1 cellular context compared by ENCODE assay signal in the genomic region with DNA sequence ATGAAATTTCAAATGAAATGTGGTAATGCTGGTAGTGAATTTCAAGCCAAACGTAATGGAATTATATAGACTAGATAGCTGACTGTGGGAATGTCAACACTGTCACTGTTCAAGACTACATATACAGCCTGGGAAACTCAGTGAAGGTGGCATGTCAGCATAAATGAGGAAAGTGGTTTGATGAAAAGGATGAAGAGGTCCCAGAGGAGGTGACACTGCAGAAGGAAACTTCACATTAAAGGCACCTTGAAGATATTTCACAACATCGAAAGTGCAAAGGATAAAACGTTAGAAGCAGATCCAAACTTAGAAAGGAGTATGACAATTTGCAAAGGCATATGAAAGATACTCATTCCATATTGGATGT.
TF ChIP-seq lines count a peak whose summit lies in the region.

No MANE protein-coding gene starts in this region.

TF ChIP-seq in WTC11, 78 proteins besides CTCF, POLR2A, EP300 and RAD21:
- no peak for TF ChIP-seq RELA (CRISPR knock-in tag; IDR thresholded peaks at IDR 0.05; ENCODE audit: borderline replicate concordance)
- TF ChIP-seq PRRX2 (CRISPR knock-in tag; IDR thresholded peaks at IDR 0.05): no peak
- TF ChIP-seq ZNF423 (CRISPR knock-in tag; IDR thresholded peaks at IDR 0.05): no peak
- TF ChIP-seq, protein P1, sequence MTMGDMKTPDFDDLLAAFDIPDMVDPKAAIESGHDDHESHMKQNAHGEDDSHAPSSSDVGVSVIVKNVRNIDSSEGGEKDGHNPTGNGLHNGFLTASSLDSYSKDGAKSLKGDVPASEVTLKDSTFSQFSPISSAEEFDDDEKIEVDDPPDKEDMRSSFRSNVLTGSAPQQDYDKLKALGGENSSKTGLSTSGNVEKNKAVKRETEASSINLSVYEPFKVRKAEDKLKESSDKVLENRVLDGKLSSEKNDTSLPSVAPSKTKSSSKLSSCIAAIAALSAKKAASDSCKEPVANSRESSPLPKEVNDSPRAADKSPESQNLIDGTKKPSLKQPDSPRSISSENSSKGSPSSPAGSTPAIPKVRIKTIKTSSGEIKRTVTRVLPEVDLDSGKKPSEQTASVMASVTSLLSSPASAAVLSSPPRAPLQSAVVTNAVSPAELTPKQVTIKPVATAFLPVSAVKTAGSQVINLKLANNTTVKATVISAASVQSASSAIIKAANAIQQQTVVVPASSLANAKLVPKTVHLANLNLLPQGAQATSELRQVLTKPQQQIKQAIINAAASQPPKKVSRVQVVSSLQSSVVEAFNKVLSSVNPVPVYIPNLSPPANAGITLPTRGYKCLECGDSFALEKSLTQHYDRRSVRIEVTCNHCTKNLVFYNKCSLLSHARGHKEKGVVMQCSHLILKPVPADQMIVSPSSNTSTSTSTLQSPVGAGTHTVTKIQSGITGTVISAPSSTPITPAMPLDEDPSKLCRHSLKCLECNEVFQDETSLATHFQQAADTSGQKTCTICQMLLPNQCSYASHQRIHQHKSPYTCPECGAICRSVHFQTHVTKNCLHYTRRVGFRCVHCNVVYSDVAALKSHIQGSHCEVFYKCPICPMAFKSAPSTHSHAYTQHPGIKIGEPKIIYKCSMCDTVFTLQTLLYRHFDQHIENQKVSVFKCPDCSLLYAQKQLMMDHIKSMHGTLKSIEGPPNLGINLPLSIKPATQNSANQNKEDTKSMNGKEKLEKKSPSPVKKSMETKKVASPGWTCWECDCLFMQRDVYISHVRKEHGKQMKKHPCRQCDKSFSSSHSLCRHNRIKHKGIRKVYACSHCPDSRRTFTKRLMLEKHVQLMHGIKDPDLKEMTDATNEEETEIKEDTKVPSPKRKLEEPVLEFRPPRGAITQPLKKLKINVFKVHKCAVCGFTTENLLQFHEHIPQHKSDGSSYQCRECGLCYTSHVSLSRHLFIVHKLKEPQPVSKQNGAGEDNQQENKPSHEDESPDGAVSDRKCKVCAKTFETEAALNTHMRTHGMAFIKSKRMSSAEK (CRISPR knock-in tag; IDR thresholded peaks at IDR 0.05; ENCODE audit: borderline replicate concordance): no peak
- no peak for TF ChIP-seq E2F4 (CRISPR knock-in tag; IDR thresholded peaks at IDR 0.05; ENCODE audit: borderline replicate concordance, low read depth)
- no peak for TF ChIP-seq NR3C1 (CRISPR knock-in tag; conservative IDR thresholded peaks at IDR 0.05; ENCODE audit: low read depth)
- TF ChIP-seq MYBL2 (CRISPR knock-in tag; IDR thresholded peaks at IDR 0.05): no peak
- TF ChIP-seq CREM (CRISPR knock-in tag; IDR thresholded peaks at IDR 0.05): no peak
- TF ChIP-seq, protein P2, sequence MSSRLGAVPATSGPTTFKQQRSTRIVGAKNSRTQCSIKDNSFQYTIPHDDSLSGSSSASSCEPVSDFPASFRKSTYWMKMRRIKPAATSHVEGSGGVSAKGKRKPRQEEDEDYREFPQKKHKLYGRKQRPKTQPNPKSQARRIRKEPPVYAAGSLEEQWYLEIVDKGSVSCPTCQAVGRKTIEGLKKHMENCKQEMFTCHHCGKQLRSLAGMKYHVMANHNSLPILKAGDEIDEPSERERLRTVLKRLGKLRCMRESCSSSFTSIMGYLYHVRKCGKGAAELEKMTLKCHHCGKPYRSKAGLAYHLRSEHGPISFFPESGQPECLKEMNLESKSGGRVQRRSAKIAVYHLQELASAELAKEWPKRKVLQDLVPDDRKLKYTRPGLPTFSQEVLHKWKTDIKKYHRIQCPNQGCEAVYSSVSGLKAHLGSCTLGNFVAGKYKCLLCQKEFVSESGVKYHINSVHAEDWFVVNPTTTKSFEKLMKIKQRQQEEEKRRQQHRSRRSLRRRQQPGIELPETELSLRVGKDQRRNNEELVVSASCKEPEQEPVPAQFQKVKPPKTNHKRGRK (CRISPR knock-in tag; IDR thresholded peaks at IDR 0.05; ENCODE audit: borderline replicate concordance): no peak
- no peak for TF ChIP-seq ATF1 (CRISPR knock-in tag; IDR thresholded peaks at IDR 0.05)
